Comparison of ENCODE assay signal across 8 cellular contexts in the genomic region with DNA sequence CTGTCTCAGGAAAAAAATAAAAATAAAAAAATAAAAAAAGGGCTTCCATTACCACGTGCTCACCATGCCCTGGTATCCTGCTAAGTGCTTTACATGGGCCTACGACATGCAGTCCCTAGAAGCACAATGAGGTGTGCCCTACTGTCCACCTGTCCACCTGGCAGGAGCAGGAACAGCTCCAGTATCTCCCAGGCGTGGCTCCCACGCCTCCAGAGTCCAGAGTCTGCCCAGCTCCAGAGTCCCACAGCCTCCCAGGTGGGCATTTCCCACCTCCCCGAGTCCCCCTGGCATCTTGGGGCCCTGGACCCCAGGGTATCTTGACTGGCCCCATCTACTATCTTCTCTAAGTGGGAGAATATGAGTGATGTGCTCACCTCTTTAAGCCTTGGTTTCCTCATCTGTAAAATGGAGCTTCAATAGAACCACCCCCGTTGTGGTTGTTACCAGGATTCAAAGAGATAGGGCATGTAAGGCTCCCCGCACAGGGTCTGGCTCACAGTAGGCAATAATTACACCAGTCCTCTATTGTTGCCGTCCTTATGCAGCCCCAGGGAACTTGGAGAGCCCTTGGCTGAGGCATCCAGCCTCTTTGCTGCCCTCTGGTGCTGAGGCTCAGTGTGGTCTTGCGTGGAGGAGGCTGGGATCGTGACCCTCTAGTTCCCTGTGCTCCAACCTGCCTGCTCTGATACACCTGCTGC. TPM values are rescaled to one million over a fixed set of nuclear protein-coding genes. Genes with fewer than 3 reads are reported as not detected.
DNase-seq lines count a peak whose midpoint lies in the region; ATAC-seq, FAIRE-seq and TF ChIP-seq lines count a peak whose summit lies in the region.

No MANE protein-coding gene starts in this region.

- H3K36me3 ChIP-seq in bronchial epithelial cell (ENCODE audit: control insufficient read depth, insufficient read depth, low read length) = no peaks in the 10 kb centered on the region

- TF ChIP-seq CTCF in bronchial epithelial cell (IDR thresholded peaks at IDR 0.05; ENCODE audit: insufficient read depth, low read length, severe bottlenecking) (peak; percentile 77), nephron (IDR thresholded peaks at IDR 0.05; ENCODE audit: unreplicated experiment in 3 of 3) (peak in 2 of 3 experiments; percentile 25 to 54), mesothelial cell of epicardium (IDR thresholded peaks at IDR 0.05; ENCODE audit: unreplicated experiment) (no peak)

- FAIRE-seq in bronchial epithelial cell (lab: Jason Lieb, UNC) = peak; percentile 95

- DNase-seq in activated naive CD8-positive, alpha-beta T cell treated with anti-CD3 and anti-CD28 coated beads, Interleukin-2, amount 50 U/mL, for 24 hours = no peak
- no peak for DNase-seq in activated naive CD8-positive, alpha-beta T cell treated with anti-CD3 and anti-CD28 coated beads for 36 hours
- DNase-seq in NCI-H2029 treated with DMSO at 0.1 percent for 48 hours (lab: John Stamatoyannopoulos, UW) = peak; percentile 41
- peak; percentile 48 for DNase-seq in bronchial epithelial cell (ENCODE audit: low read depth)
- DNase-seq in stimulated activated CD4-positive, alpha-beta T cell treated with anti-CD3 and anti-CD28 coated beads, Interleukin-4, amount 100 ng/mL, for 4 hours = no peak
- DNase-seq in mesothelial cell of epicardium (ENCODE audit: low spot score in 2 of 2, unreplicated experiment in 2 of 2) = no peak

- ATAC-seq in activated naive CD8-positive, alpha-beta T cell treated with anti-CD3 and anti-CD28 coated beads, Interleukin-2, amount 50 U/mL, for 24 hours = peak; percentile 27
- ATAC-seq in GM19452 (IDR thresholded peaks at IDR 0.05; ENCODE audit: unreplicated experiment) = no peak

- H3K27me3 Mint-ChIP-seq in activated naive CD8-positive, alpha-beta T cell treated with anti-CD3 and anti-CD28 coated beads, Interleukin-2, amount 50 U/mL, for 24 hours = peaks cover 4% of the 10 kb centered on the region
- peaks cover 36% of the 10 kb centered on the region for H3K27me3 Mint-ChIP-seq in activated naive CD8-positive, alpha-beta T cell treated with anti-CD3 and anti-CD28 coated beads for 36 hours
- H3K27me3 Mint-ChIP-seq in nephron (ENCODE audit: low read depth) (peaks cover 59% of the 10 kb centered on the region), mesothelial cell of epicardium (ENCODE audit: low read depth) (no peaks in the 10 kb centered on the region)

- H3K4me3 ChIP-seq in bronchial epithelial cell (ENCODE audit: low read depth, low read length) = no peak overlapping the region

- no peaks in the 10 kb centered on the region for H3K9me3 Mint-ChIP-seq in activated naive CD8-positive, alpha-beta T cell treated with anti-CD3 and anti-CD28 coated beads, Interleukin-2, amount 50 U/mL, for 24 hours
- H3K9me3 Mint-ChIP-seq in activated naive CD8-positive, alpha-beta T cell treated with anti-CD3 and anti-CD28 coated beads for 36 hours = no peaks in the 10 kb centered on the region
- H3K9me3 Mint-ChIP-seq in nephron = no peaks in the 10 kb centered on the region
- no peaks in the 10 kb centered on the region for H3K9me3 Mint-ChIP-seq in mesothelial cell of epicardium

- no peak overlapping the region for H3K4me3 Mint-ChIP-seq in activated naive CD8-positive, alpha-beta T cell treated with anti-CD3 and anti-CD28 coated beads, Interleukin-2, amount 50 U/mL, for 24 hours
- H3K4me3 Mint-ChIP-seq in activated naive CD8-positive, alpha-beta T cell treated with anti-CD3 and anti-CD28 coated beads for 36 hours = no peak overlapping the region
- H3K4me3 Mint-ChIP-seq in nephron = no peak overlapping the region
- H3K4me3 Mint-ChIP-seq in mesothelial cell of epicardium = no peak overlapping the region

- H3K36me3 Mint-ChIP-seq in activated naive CD8-positive, alpha-beta T cell treated with anti-CD3 and anti-CD28 coated beads, Interleukin-2, amount 50 U/mL, for 24 hours (ENCODE audit: low read depth) = no peaks in the 10 kb centered on the region
- no peaks in the 10 kb centered on the region for H3K36me3 Mint-ChIP-seq in activated naive CD8-positive, alpha-beta T cell treated with anti-CD3 and anti-CD28 coated beads for 36 hours
- H3K36me3 Mint-ChIP-seq in nephron (ENCODE audit: low read depth) (no peaks in the 10 kb centered on the region), mesothelial cell of epicardium (peaks cover 5% of the 10 kb centered on the region)

- H3K4me1 Mint-ChIP-seq in activated naive CD8-positive, alpha-beta T cell treated with anti-CD3 and anti-CD28 coated beads, Interleukin-2, amount 50 U/mL, for 24 hours = no peaks in the 10 kb centered on the region
- H3K4me1 Mint-ChIP-seq in activated naive CD8-positive, alpha-beta T cell treated with anti-CD3 and anti-CD28 coated beads for 36 hours = no peaks in the 10 kb centered on the region
- H3K4me1 Mint-ChIP-seq in nephron (peaks cover 64% of the 10 kb centered on the region), mesothelial cell of epicardium (peaks cover 33% of the 10 kb centered on the region)

- no peak overlapping the region for H3K27ac Mint-ChIP-seq in activated naive CD8-positive, alpha-beta T cell treated with anti-CD3 and anti-CD28 coated beads, Interleukin-2, amount 50 U/mL, for 24 hours
- no peak overlapping the region for H3K27ac Mint-ChIP-seq in activated naive CD8-positive, alpha-beta T cell treated with anti-CD3 and anti-CD28 coated beads for 36 hours
- H3K27ac Mint-ChIP-seq in nephron (peak overlapping the region; percentile 67 to 78 (median 68)), mesothelial cell of epicardium (no peak overlapping the region)

- H3K27me3 ChIP-seq in bronchial epithelial cell (ENCODE audit: control insufficient read depth, insufficient read depth, low read length) = no peaks in the 10 kb centered on the region

RNA-seq across cellular contexts. Expression of a gene that starts 8.9 kb away (rescaled TPM):
- total RNA-seq in activated naive CD8-positive, alpha-beta T cell treated with anti-CD3 and anti-CD28 coated beads for 36 hours = not detected
- total RNA-seq in bronchial epithelial cell = 0.26 and 1.3 TPM in 2 replicates
- 51.6 to 61.3 TPM (median 56.5 TPM) in 3 replicates for total RNA-seq in mesothelial cell of epicardium

RNA-seq across cellular contexts. Expression of a gene that starts 34.1 kb away (rescaled TPM):
- total RNA-seq in activated naive CD8-positive, alpha-beta T cell treated with anti-CD3 and anti-CD28 coated beads for 36 hours = not detected
- total RNA-seq in bronchial epithelial cell = not detected in 2 replicates
- total RNA-seq in mesothelial cell of epicardium = not detected in 3 replicates

Comparison
In these comparisons a context has a peak if more than half of its experiments do, and no peak if none do; other contexts are left out.
1. DNase-seq: peak in NCI-H2029 treated with DMSO at 0.1 percent for 48 hours (single experiment) and bronchial epithelial cell (single experiment); none in activated naive CD8-positive, alpha-beta T cell treated with anti-CD3 and anti-CD28 coated beads, Interleukin-2, amount 50 U/mL, for 24 hours (single experiment), activated naive CD8-positive, alpha-beta T cell treated with anti-CD3 and anti-CD28 coated beads for 36 hours (single experiment), stimulated activated CD4-positive, alpha-beta T cell treated with anti-CD3 and anti-CD28 coated beads, Interleukin-4, amount 100 ng/mL, for 4 hours (0 of 2) and mesothelial cell of epicardium (0 of 2).
2. H3K27ac Mint-ChIP-seq: peak in nephron (3 of 3); none in activated naive CD8-positive, alpha-beta T cell treated with anti-CD3 and anti-CD28 coated beads, Interleukin-2, amount 50 U/mL, for 24 hours (single experiment), activated naive CD8-positive, alpha-beta T cell treated with anti-CD3 and anti-CD28 coated beads for 36 hours (single experiment) and mesothelial cell of epicardium (single experiment).
3. RNA of a gene that starts 8.9 kb away (total RNA-seq): 51.6 to 61.3 TPM in mesothelial cell of epicardium; 0.26 to 1.3 TPM in bronchial epithelial cell and not detected in activated naive CD8-positive, alpha-beta T cell treated with anti-CD3 and anti-CD28 coated beads for 36 hours; every median in the first group is over 10 times any median in the second.